In genomic region chr11:57566035-57566504, GRCh38 we compare ENCODE assay signal across 8 cellular contexts. TPM values are rescaled to one million over a fixed set of nuclear protein-coding genes. Genes with fewer than 3 reads are reported as not detected.
DNase-seq lines count a peak whose midpoint lies in the region; ATAC-seq and TF ChIP-seq lines count a peak whose summit lies in the region.

No MANE protein-coding gene starts in this region.

- H3K4me1 ChIP-seq in CD8-positive, alpha-beta T cell (ENCODE audit: insufficient read depth, low read length) = peaks cover 27% of the 10 kb centered on the region
- peaks cover 0 to 7% of the 10 kb centered on the region in 2 donors for H3K4me1 ChIP-seq in breast epithelium

- peak overlapping the region; percentile 96 for H3K27ac Mint-ChIP-seq in CD8-positive, alpha-beta T cell

- H3K36me3 Mint-ChIP-seq in CD8-positive, alpha-beta T cell = peaks cover 35% of the 10 kb centered on the region

- no peaks in the 10 kb centered on the region for H3K27me3 ChIP-seq in CD8-positive, alpha-beta T cell (ENCODE audit: insufficient read depth, low read length)
- H3K27me3 ChIP-seq in breast epithelium = no peaks in the 10 kb centered on the region
- H3K27me3 ChIP-seq in kidney epithelial cell (ENCODE audit: control insufficient read depth, insufficient read depth, low read length) = no peaks in the 10 kb centered on the region

- intact Hi-C loops in CD8-positive, alpha-beta T cell (cut with DNase I, micrococcal nuclease) = loop anchor here (1.0 to 10.0 kb wide), 10 partner anchors 35 to 1576 kb away; partner anchors contain the start of genes ZFP91 (in 2 of the 2), FAM111A (in 1 of the 2), LPXN (in 1 of the 2) and MED19 (in 1 of the 2)
- intact Hi-C loops in breast epithelium (cut with DNase I; ENCODE audit: low total_unique reads) = loop anchor here (5.0 kb wide), 1 partner anchor 71 kb away; no protein-coding TSS in a partner anchor

- CTCF ChIA-PET in CD8-positive, alpha-beta T cell (lab: Charles Lee) = interaction anchor here (1.1 kb wide), 2 partner anchors 75 to 234 kb away, joined by 3 read pairs; no protein-coding TSS in a partner anchor

- peak overlapping the region; percentile 86 for H3K4me3 ChIP-seq in CD8-positive, alpha-beta T cell (ENCODE audit: low read depth, low read length)
- H3K4me3 ChIP-seq in breast epithelium (peak overlapping the region; percentile 78 to 95 (median 85)), kidney epithelial cell (ENCODE audit: low read depth, low read length) (peak overlapping the region; percentile 18)

- DNase-seq in CD8-positive, alpha-beta T cell = peak in 1 of 7 experiments; percentile 20
- peak; percentile 93 for DNase-seq in OCI-M1 (lab: John Stamatoyannopoulos, UW)
- DNase-seq in breast epithelium (ENCODE audit: low spot score in 2 of 2) = no peak
- no peak for DNase-seq in kidney epithelial cell (ENCODE audit: low read depth)
- peak; percentile 20 for DNase-seq in stimulated activated naive CD8-positive, alpha-beta T cell treated with anti-CD3 and anti-CD28 coated beads, Interleukin-15, Interleukin-2, amounts not matched to agents 100 U/mL and 50 U/mL, for 24 hours
- DNase-seq in DMS114 treated with DMSO at 0.1 percent for 48 hours (lab: John Stamatoyannopoulos, UW; ENCODE audit: unreplicated experiment) = no peak

- no peaks in the 10 kb centered on the region for H3K27me3 Mint-ChIP-seq in CD8-positive, alpha-beta T cell (ENCODE audit: low read depth)

- peak overlapping the region; percentile 87 for H3K27ac ChIP-seq in CD8-positive, alpha-beta T cell (ENCODE audit: low read depth, low read length)
- peak overlapping the region; percentile 82 to 89 for H3K27ac ChIP-seq in breast epithelium

- no peaks in the 10 kb centered on the region for H3K9me3 Mint-ChIP-seq in CD8-positive, alpha-beta T cell

- no peak for TF ChIP-seq POLR2A in breast epithelium (IDR thresholded peaks at IDR 0.05)

- peak; percentile 35 for ATAC-seq in CD8-positive, alpha-beta T cell
- ATAC-seq in GM19023 (IDR thresholded peaks at IDR 0.05; ENCODE audit: unreplicated experiment) (peak; percentile 43), HG03103 (IDR thresholded peaks at IDR 0.05; ENCODE audit: low read depth, unreplicated experiment) (peak; percentile 60)
- ATAC-seq in stimulated activated naive CD8-positive, alpha-beta T cell treated with anti-CD3 and anti-CD28 coated beads, Interleukin-15, Interleukin-2, amounts not matched to agents 100 U/mL and 50 U/mL, for 24 hours = peak; percentile 49

- H3K4me3 Mint-ChIP-seq in CD8-positive, alpha-beta T cell = peak overlapping the region; percentile 100

- no peak for TF ChIP-seq CTCF in CD8-positive, alpha-beta T cell (IDR thresholded peaks at IDR 0.05)
- TF ChIP-seq CTCF in breast epithelium (IDR thresholded peaks at IDR 0.05) (no peak), kidney epithelial cell (IDR thresholded peaks at IDR 0.05; ENCODE audit: insufficient read depth, low read length, poor library complexity, severe bottlenecking) (no peak)

- H3K36me3 ChIP-seq in CD8-positive, alpha-beta T cell (ENCODE audit: insufficient read depth, low read length) = peaks cover 5% of the 10 kb centered on the region
- H3K36me3 ChIP-seq in breast epithelium = no peaks in the 10 kb centered on the region
- no peaks in the 10 kb centered on the region for H3K36me3 ChIP-seq in kidney epithelial cell (ENCODE audit: control insufficient read depth, insufficient read depth, low read length)

- POLR2A ChIA-PET in CD8-positive, alpha-beta T cell (lab: Charles Lee) = interaction anchor here (0.7 kb wide), 1 partner anchor 225 kb away, joined by 3 read pairs; no protein-coding TSS in a partner anchor

- no peaks in the 10 kb centered on the region for H3K9me3 ChIP-seq in CD8-positive, alpha-beta T cell (ENCODE audit: low read length)
- no peaks in the 10 kb centered on the region for H3K9me3 ChIP-seq in breast epithelium

- peaks cover 55% of the 10 kb centered on the region for H3K4me1 Mint-ChIP-seq in CD8-positive, alpha-beta T cell (ENCODE audit: low read depth)

RNA-seq across cellular contexts. Expression of gene UBE2L6, which starts 1.4 kb away (rescaled TPM):
- total RNA-seq in CD8-positive, alpha-beta T cell = 10 to 100 TPM; 44.4 to 47.2 TPM
- total RNA-seq in breast epithelium = 10 to 100 TPM; 25.9 to 66.2 (median 48.1) TPM
- 44.0 and 47.1 TPM in 2 replicates for total RNA-seq in kidney epithelial cell

RNA-seq across cellular contexts. Expression of gene SMTNL1, which starts 28.7 kb away (rescaled TPM):
- not detected for total RNA-seq in CD8-positive, alpha-beta T cell
- total RNA-seq in breast epithelium (not detected), kidney epithelial cell (not detected in 2 replicates)

RNA-seq across cellular contexts. Expression of gene SERPING1, which starts 31.4 kb away (rescaled TPM):
- not detected for total RNA-seq in CD8-positive, alpha-beta T cell
- total RNA-seq in breast epithelium = 100 to 1,000 TPM; 421 to 823 (median 479) TPM
- 18.2 and 21.6 TPM in 2 replicates for total RNA-seq in kidney epithelial cell

RNA-seq across cellular contexts. Expression of gene TIMM10, which starts 35.5 kb away (rescaled TPM):
- total RNA-seq in CD8-positive, alpha-beta T cell = 10 to 100 TPM; 16.4 to 18.9 TPM
- total RNA-seq in breast epithelium = 10 to 100 TPM; 37.2 to 56.4 (median 45.9) TPM
- 49.6 and 66.4 TPM in 2 replicates for total RNA-seq in kidney epithelial cell

RNA-seq across cellular contexts. Expression of gene SLC43A1, which starts 50.6 kb away (rescaled TPM):
- 1 to 10 TPM; 4.4 to 7.5 TPM for total RNA-seq in CD8-positive, alpha-beta T cell
- 10 to 100 TPM; 12.0 to 23.4 (median 13.4) TPM for total RNA-seq in breast epithelium
- 12.5 and 16.7 TPM in 2 replicates for total RNA-seq in kidney epithelial cell

Comparison
In these comparisons a context has a peak if more than half of its experiments do, and no peak if none do; other contexts are left out.
1. DNase-seq: peak in OCI-M1 (single experiment) and stimulated activated naive CD8-positive, alpha-beta T cell treated with anti-CD3 and anti-CD28 coated beads, Interleukin-15, Interleukin-2, amounts not matched to agents 100 U/mL and 50 U/mL, for 24 hours (single experiment); none in breast epithelium (0 of 2), kidney epithelial cell (single experiment) and DMS114 treated with DMSO at 0.1 percent for 48 hours (single experiment).
2. H3K4me3 ChIP-seq: peak in every context shown above with its lines; median percentile 86 in CD8-positive, alpha-beta T cell; 85 in breast epithelium; 18 in kidney epithelial cell.
3. RNA of gene SERPING1, which starts 31.4 kb away (total RNA-seq): 421 to 823 TPM in breast epithelium; 18.2 to 21.6 TPM in kidney epithelial cell and not detected in CD8-positive, alpha-beta T cell; every median in the first group is over 10 times any median in the second.
4. Peak in every context shown above with its lines, with median percentiles within 50 percentile points of each other: ATAC-seq.